19 cellular contexts compared by ENCODE assay signal in genomic region chr1:34398205-34398915, GRCh38.
"Had no signal": no experiment of that assay in that cellular context is flagged by ENCODE, and none has a peak within 500 bp of the region (broad histone marks: within the 10 kb centered on the region; RNA-seq: fewer than 3 reads in every experiment).

No MANE protein-coding gene starts in this region.

- H3K9ac ChIP-seq: neural progenitor cell had no signal

- DNase-seq: dermis blood vessel endothelial cell; foreskin keratinocyte; left colon; left ventricle myocardium superior; mesenchymal stem cell; midbrain; nucleus accumbens; ovary; small intestine; stimulated activated CD4-positive, alpha-beta T cell treated with anti-CD3 and anti-CD28 coated beads, Interleukin-12 subunit alpha, Interleukin-12 subunit beta, amount 100 ng/mL, for 4 hours; stimulated activated naive CD4-positive, alpha-beta T cell treated with Interleukin-2 at 50 U/mL for 16 hours; thyroid gland had no signal

- H3K27me3 ChIP-seq: foreskin keratinocyte, hepatocyte, ovary, right atrium auricular region, suprapubic skin, thyroid gland had no signal

- H3K4me2 ChIP-seq: hepatocyte, neural progenitor cell had no signal

- H2AFZ ChIP-seq: hepatocyte, neural progenitor cell had no signal

- H3K4me1 ChIP-seq: foreskin keratinocyte, neural progenitor cell, right atrium auricular region, suprapubic skin, thyroid gland had no signal

- FAIRE-seq: small intestine, urothelium cell line had no signal

- H3K36me3 ChIP-seq: neural progenitor cell, ovary, right atrium auricular region, suprapubic skin, thyroid gland had no signal

- H3K79me2 ChIP-seq: hepatocyte had no signal

- H3K27ac ChIP-seq: foreskin keratinocyte, hepatocyte, neural progenitor cell, ovary, right atrium auricular region, suprapubic skin, thyroid gland had no signal

- ATAC-seq: foreskin keratinocyte; left colon; left ventricle myocardium superior; natural killer cell treated with Interleukin-12 subunit alpha and Interleukin-12 subunit beta and Interleukin-15 and Interleukin-18, amount 100 ng/mL, for 72 hours had no signal

- H3K9me3 ChIP-seq: ovary, suprapubic skin, thyroid gland had no signal

- H3K4me3 ChIP-seq: hepatocyte, lung, neural progenitor cell, ovary, right atrium auricular region, suprapubic skin, thyroid gland had no signal
